ENCODE assay signal across 1 cellular context in genomic region chr1:201113451-201114244, GRCh38.
TF ChIP-seq lines count a peak whose summit lies in the region.

No MANE protein-coding gene starts in this region.

TF ChIP-seq in WTC11, 78 proteins besides CTCF, POLR2A, EP300 and RAD21 (continued from another document):
- no peak for TF ChIP-seq CREM (CRISPR knock-in tag; IDR thresholded peaks at IDR 0.05)
- no peak for TF ChIP-seq ATF1 (CRISPR knock-in tag; IDR thresholded peaks at IDR 0.05)
- TF ChIP-seq E2F1 (CRISPR knock-in tag; IDR thresholded peaks at IDR 0.05), result no peak
- TF ChIP-seq ZNF317 (CRISPR knock-in tag; IDR thresholded peaks at IDR 0.05; ENCODE audit: borderline replicate concordance, low read depth), result no peak
- TF ChIP-seq NR2C2 (CRISPR knock-in tag; IDR thresholded peaks at IDR 0.05), result no peak
